ENCODE assay signal across 11 cellular contexts in genomic region chr21:46152939-46153258, GRCh38. TPM values are rescaled to one million over a fixed set of nuclear protein-coding genes. Genes with fewer than 3 reads are reported as not detected.
DNase-seq lines count a peak whose midpoint lies in the region; ATAC-seq and TF ChIP-seq lines count a peak whose summit lies in the region.
"Had no signal": no experiment of that assay in that cellular context is flagged by ENCODE, and none has a peak within 500 bp of the region (broad histone marks: within the 10 kb centered on the region; RNA-seq: fewer than 3 reads in every experiment).

No MANE protein-coding gene starts in this region.

- H3K9me3 Mint-ChIP-seq in MCF 10A (ENCODE audit: unreplicated experiment) (no peaks in the 10 kb centered on the region), natural killer cell (no peaks in the 10 kb centered on the region)
- H3K9me3 Mint-ChIP-seq: activated CD4-positive, alpha-beta T cell treated with anti-CD3 and anti-CD28 coated beads, Interleukin-2, amount 10 ng/mL, durations not matched to agents 24 days and 14 days had no signal

- TF ChIP-seq POLR2A in breast epithelium (IDR thresholded peaks at IDR 0.05): no peak

- H3K27me3 ChIP-seq in breast epithelium (no peaks in the 10 kb centered on the region), foreskin keratinocyte (peaks cover 3% of the 10 kb centered on the region)
- H3K27me3 ChIP-seq: BE2C had no signal

- CTCF ChIA-PET in MCF 10A (lab: Yijun Ruan, JAX): interaction anchor here (1.0 to 1.4 kb wide), 3 partner anchors 9 to 70 kb away, joined by 3 to 6 read pairs (median 4); no protein-coding TSS in a partner anchor
- CTCF ChIA-PET in OCI-LY7 (lab: Charles Lee; ENCODE audit: unreplicated experiment): no interaction called here

- H3K4me3 ChIP-seq in breast epithelium (peak overlapping the region in 2 of 3 donors; percentile 35 to 56), OCI-LY7 (ENCODE audit: low read depth, low read length, poor library complexity, severe bottlenecking) (no peak overlapping the region)

- H3K4me1 ChIP-seq in breast epithelium (no peaks in the 10 kb centered on the region), foreskin keratinocyte (no peaks in the 10 kb centered on the region), OCI-LY7 (ENCODE audit: insufficient read depth, low read length, poor library complexity, severe bottlenecking) (no peaks in the 10 kb centered on the region)

- H3K4me3 Mint-ChIP-seq in MCF 10A (ENCODE audit: unreplicated experiment) (no peak overlapping the region), natural killer cell (no peak overlapping the region)
- H3K4me3 Mint-ChIP-seq: activated CD4-positive, alpha-beta T cell treated with anti-CD3 and anti-CD28 coated beads, Interleukin-2, amount 10 ng/mL, durations not matched to agents 24 days and 14 days had no signal

- DNase-seq in breast epithelium (ENCODE audit: low spot score in 2 of 2) (peak in 1 of 2 donors; percentile 47), MCF 10A (ENCODE audit: unreplicated experiment) (no peak), foreskin keratinocyte (no peak), natural killer cell (peak; percentile 8), ureter (ENCODE audit: low spot score) (peak; percentile 42), foreskin melanocyte (no peak), HuH-7.5 (ENCODE audit: low spot score) (no peak), OCI-LY7 (ENCODE audit: low spot score) (no peak)
- DNase-seq: kidney glomerular epithelial cell had no signal

- no peaks in the 10 kb centered on the region for H3K9me2 ChIP-seq in OCI-LY7 (ENCODE audit: insufficient read depth, low read length)

- no peaks in the 10 kb centered on the region for H3K36me3 ChIP-seq in breast epithelium
- H3K36me3 ChIP-seq in OCI-LY7 (ENCODE audit: insufficient read depth, low read length): no peaks in the 10 kb centered on the region
- H3K36me3 ChIP-seq: BE2C had no signal

- H3K9me3 ChIP-seq in breast epithelium (no peaks in the 10 kb centered on the region), OCI-LY7 (ENCODE audit: low read length) (no peaks in the 10 kb centered on the region)
- H3K9me3 ChIP-seq: BE2C had no signal

- H3K27me3 Mint-ChIP-seq in MCF 10A (ENCODE audit: insufficient read depth, unreplicated experiment): no peaks in the 10 kb centered on the region
- no peaks in the 10 kb centered on the region for H3K27me3 Mint-ChIP-seq in natural killer cell (ENCODE audit: low read depth in 2 of 2)
- H3K27me3 Mint-ChIP-seq: activated CD4-positive, alpha-beta T cell treated with anti-CD3 and anti-CD28 coated beads, Interleukin-2, amount 10 ng/mL, durations not matched to agents 24 days and 14 days had no signal

- H3K4me2 ChIP-seq in OCI-LY7 (ENCODE audit: low read length): no peak overlapping the region

- POLR2A ChIA-PET in MCF 10A (lab: Yijun Ruan, JAX): no interaction called here
- POLR2A ChIA-PET in OCI-LY7 (lab: Charles Lee): no interaction called here

- no peaks in the 10 kb centered on the region for H3K79me2 ChIP-seq in OCI-LY7 (ENCODE audit: insufficient read depth, low read depth, low read length)

- BruUV-seq in MCF 10A (replicated peaks; lab: Mats Ljungman, UMichigan) (no TSS peak), OCI-LY7 (replicated peaks; lab: Mats Ljungman, UMichigan) (no TSS peak)

- H3K27ac Mint-ChIP-seq in MCF 10A (ENCODE audit: low read depth, unreplicated experiment) (no peak overlapping the region), natural killer cell (no peak overlapping the region)
- H3K27ac Mint-ChIP-seq: activated CD4-positive, alpha-beta T cell treated with anti-CD3 and anti-CD28 coated beads, Interleukin-2, amount 10 ng/mL, durations not matched to agents 24 days and 14 days had no signal

- H3K36me3 Mint-ChIP-seq in MCF 10A (ENCODE audit: insufficient read depth, unreplicated experiment) (no peaks in the 10 kb centered on the region), natural killer cell (no peaks in the 10 kb centered on the region)

- no peak overlapping the region for H2AFZ ChIP-seq in OCI-LY7 (ENCODE audit: low read length)

- no peak for TF ChIP-seq CTCF in breast epithelium (IDR thresholded peaks at IDR 0.05)
- no peak for TF ChIP-seq CTCF in MCF 10A (IDR thresholded peaks at IDR 0.05; ENCODE audit: unreplicated experiment)
- no peak for TF ChIP-seq CTCF in foreskin keratinocyte (conservative IDR thresholded peaks at IDR 0.05)
- no peak for TF ChIP-seq CTCF in natural killer cell (IDR thresholded peaks at IDR 0.05)
- TF ChIP-seq CTCF in OCI-LY7 (conservative IDR thresholded peaks at IDR 0.05; ENCODE audit: low read length): no peak

- H3K27ac ChIP-seq in breast epithelium (no peak overlapping the region), foreskin keratinocyte (no peak overlapping the region), OCI-LY7 (ENCODE audit: low read depth, low read length, poor library complexity, severe bottlenecking) (no peak overlapping the region)

- ATAC-seq in foreskin keratinocyte: peak; percentile 18
- ATAC-seq in natural killer cell: peak in 1 of 3 donors; percentile 12

- H3K4me1 Mint-ChIP-seq in MCF 10A (ENCODE audit: insufficient read depth, unreplicated experiment) (no peaks in the 10 kb centered on the region), natural killer cell (no peaks in the 10 kb centered on the region)
- H3K4me1 Mint-ChIP-seq: activated CD4-positive, alpha-beta T cell treated with anti-CD3 and anti-CD28 coated beads, Interleukin-2, amount 10 ng/mL, durations not matched to agents 24 days and 14 days had no signal

- H4K20me1 ChIP-seq in OCI-LY7 (ENCODE audit: insufficient read depth, low read length): no peaks in the 10 kb centered on the region

- intact Hi-C loops in breast epithelium (cut with DNase I; ENCODE audit: low total_unique reads): no loop called here
- intact Hi-C loops in MCF 10A (cut with micrococcal nuclease): no loop called here
- intact Hi-C loops in natural killer cell (cut with micrococcal nuclease): no loop called here
- intact Hi-C loops in OCI-LY7 (cut with micrococcal nuclease; ENCODE audit: unreplicated experiment): no loop called here

RNA-seq across cellular contexts. Expression of gene FTCD, which starts 2.5 kb away (rescaled TPM):
- under 1 TPM in 1 of 3 donors, not detected in 2; 0.59 TPM for total RNA-seq in breast epithelium
- total RNA-seq in MCF 10A (2022): 0.20 TPM in 1 of 2 replicates, not detected in the other
- total RNA-seq in foreskin keratinocyte: not detected in 2 replicates
- polyA plus RNA-seq in foreskin keratinocyte: not detected in 2 replicates
- total RNA-seq in natural killer cell: under 1 TPM in 1 of 3 donors, not detected in 2; 0.34 TPM
- 0.91 TPM for total RNA-seq in ureter
- total RNA-seq in OCI-LY7 (2014; rRNA removed; shearing (Covaris generic)): 0.06 and 0.21 TPM in 2 replicates
- 0.41 and 1.1 TPM in 2 replicates for total RNA-seq in OCI-LY7 (2022)

RNA-seq across cellular contexts. Expression of gene SPATC1L, which starts 31.4 kb away (rescaled TPM):
- total RNA-seq in breast epithelium (1 to 10 TPM; 1.6 to 7.0 (median 6.2) TPM), MCF 10A (2022) (10.5 and 11.3 TPM in 2 replicates), foreskin keratinocyte (7.8 and 8.9 TPM in 2 replicates), natural killer cell (1 to 10 TPM in 2 of 3 donors, under 1 TPM in 1; 0.18 to 4.0 (median 2.7) TPM), ureter (12.3 TPM), OCI-LY7 (2022) (8.3 and 10.4 TPM in 2 replicates)
- 10.4 and 12.6 TPM in 2 replicates for polyA plus RNA-seq in foreskin keratinocyte
- total RNA-seq in OCI-LY7 (2014; rRNA removed; shearing (Covaris generic)): 2.0 and 4.7 TPM in 2 replicates

RNA-seq across cellular contexts. Expression of gene COL6A2, which starts 55.0 kb away (rescaled TPM):
- 1,000 to 10,000 TPM in 1 of 3 donors, 100 to 1,000 TPM in 2; 177 to 1,266 (median 418) TPM for total RNA-seq in breast epithelium
- 0.61 and 1.9 TPM in 2 replicates for total RNA-seq in MCF 10A (2022)
- 0.04 and 0.17 TPM in 2 replicates for total RNA-seq in foreskin keratinocyte
- polyA plus RNA-seq in foreskin keratinocyte: 0.06 and 0.13 TPM in 2 replicates
- total RNA-seq in natural killer cell: 100 to 1,000 TPM in 1 of 3 donors, 10 to 100 TPM in 2; 93.9 to 110 (median 97.2) TPM
- total RNA-seq in ureter: 357 TPM
- 0.13 TPM in 1 of 2 replicates, not detected in the other for total RNA-seq in OCI-LY7 (2014; rRNA removed; shearing (Covaris generic))
- not detected in 2 replicates for total RNA-seq in OCI-LY7 (2022)

Comparison
In these comparisons a context has a peak if more than half of its experiments do, and no peak if none do; other contexts are left out.
1. RNA of gene COL6A2, which starts 55.0 kb away (total RNA-seq): 177 to 1,266 TPM in breast epithelium, 357 TPM in ureter (single experiment) and 93.9 to 110 TPM in natural killer cell; 0.61 to 1.9 TPM in MCF 10A, 0.04 to 0.17 TPM in foreskin keratinocyte and 0.13 TPM in OCI-LY7; every median in the first group is over 10 times any median in the second.
2. DNase-seq: peak in natural killer cell (single experiment) and ureter (single experiment); none in MCF 10A (single experiment), foreskin keratinocyte (0 of 2), foreskin melanocyte (single experiment), HuH-7.5 (single experiment) and OCI-LY7 (single experiment).